Comparison of ENCODE assay signal across 8 cellular contexts in the genomic region with DNA sequence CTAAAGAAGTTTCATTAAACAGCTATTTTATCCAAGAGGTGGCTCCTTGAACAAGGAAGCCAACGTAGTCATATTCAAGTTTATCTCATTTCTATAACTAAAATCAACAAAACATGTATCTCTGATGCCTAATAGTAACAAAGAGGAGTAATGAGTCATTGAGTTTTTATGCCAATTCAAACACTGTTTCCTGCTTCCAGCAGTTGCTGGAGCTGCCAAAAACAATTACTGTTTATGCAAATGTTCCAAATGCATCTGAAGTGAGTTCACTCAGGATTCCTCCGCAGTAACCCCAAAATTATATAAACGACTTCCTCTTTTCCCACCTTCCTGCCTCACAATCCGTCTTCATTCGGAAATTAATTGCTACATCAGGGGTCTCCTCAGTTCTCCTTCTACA.
DNase-seq lines count a peak whose midpoint lies in the region; ATAC-seq, FAIRE-seq and TF ChIP-seq lines count a peak whose summit lies in the region.
"Not testable (repeated sequence)": the region's sequence is repeated elsewhere in the genome, so short reads cannot be mapped to it uniquely, and the experiment has no call there.

No MANE protein-coding gene starts in this region.

- H2AFZ ChIP-seq in mammary epithelial cell (ENCODE audit: low read depth, low read length): not testable (repeated sequence)

- not testable (repeated sequence) for H3K79me2 ChIP-seq in mammary epithelial cell (ENCODE audit: insufficient read depth, low read length)

- H3K9me3 Mint-ChIP-seq in Calu3 (ENCODE audit: low read depth, unreplicated experiment): not testable (repeated sequence)

- H3K4me1 Mint-ChIP-seq in Calu3 (ENCODE audit: low read depth, unreplicated experiment): peaks cover 53% of the 10 kb centered on the region

- not testable (repeated sequence) for TF ChIP-seq CTCF in A549 (IDR thresholded peaks at IDR 0.05); Calu3 (IDR thresholded peaks at IDR 0.05; ENCODE audit: unreplicated experiment); mammary epithelial cell (conservative IDR thresholded peaks at IDR 0.05 in 1 of 2, IDR thresholded peaks at IDR 0.05 in 1 of 2; ENCODE audit: extremely low read depth in 1 of 2, insufficient read depth in 1 of 2, low read depth in 1 of 2, low read length in 2 of 2)

- H3K9ac ChIP-seq in mammary epithelial cell (ENCODE audit: insufficient read depth, low read length); skeletal muscle satellite cell (ENCODE audit: low read depth, low read length): not testable (repeated sequence)

- H3K4me1 ChIP-seq in A549 (peaks cover 15% of the 10 kb centered on the region; the same call in 2 of the 3 replicates), skeletal muscle satellite cell (ENCODE audit: control insufficient read depth, insufficient read depth, low read length) (peaks cover 28% of the 10 kb centered on the region)
- H3K4me1 ChIP-seq in mammary epithelial cell (ENCODE audit: insufficient read depth, low read length): not testable (repeated sequence)

- H3K4me3 ChIP-seq in A549; mammary epithelial cell (replicated peaks in 1 of 3; ENCODE audit: insufficient read depth in 1 of 3, low read depth in 2 of 3, low read length in 3 of 3); skeletal muscle satellite cell (ENCODE audit: low read length): not testable (repeated sequence)

- not testable (repeated sequence) for TF ChIP-seq POLR2A in A549 (IDR thresholded peaks at IDR 0.05; ENCODE audit: low read length)

- in situ Hi-C loops in mammary epithelial cell (cut with MboI; ENCODE audit: low sequenced_read_pairs in 2 of 2): not testable (repeated sequence)

- not testable (repeated sequence) for ATAC-seq in A549

- not testable (repeated sequence) for TF ChIP-seq EP300 in A549 (IDR thresholded peaks at IDR 0.05)

- FAIRE-seq in A549 (lab: Jason Lieb, UNC): not testable (repeated sequence)

- DNase-seq in A549 (ENCODE audit: low read depth in 1 of 2, low spot score in 1 of 2) (peak in 1 of 2 experiments; percentile 18), Calu3 (peak; percentile 6), HS-5 (ENCODE audit: low read depth) (peak; percentile 80), RPMI7951 (ENCODE audit: low read depth) (peak; percentile 33), mammary epithelial cell (peak; percentile 49), fibroblast of peridontal ligament (ENCODE audit: extremely low read depth) (peak; percentile 84), medulla oblongata (ENCODE audit: extremely low spot score) (peak; percentile 4)

- CTCF ChIA-PET in A549 (lab: Yijun Ruan, JAX); Calu3 (lab: Charles Lee); mammary epithelial cell (lab: Charles Lee; ENCODE audit: low non-redundant PET): not testable (repeated sequence)

- not testable (repeated sequence) for H3K27me3 ChIP-seq in mammary epithelial cell (ENCODE audit: insufficient read depth, low read length); skeletal muscle satellite cell (ENCODE audit: control insufficient read depth, insufficient read depth, low read length)

- dilution Hi-C loops in mammary epithelial cell (cut with HindIII; ENCODE audit: low sequenced_read_pairs): not testable (repeated sequence)

- WGBS in A549 (ENCODE audit: missing lambda C conversion rate): 42% methylated on average over 5 of the region's 5 CpGs
- 50% methylated on average over 4 of the region's 5 CpGs for WGBS in mammary epithelial cell (ENCODE audit: low coverage, missing lambda C conversion rate)

- TF ChIP-seq RAD21 in A549 (conservative IDR thresholded peaks at IDR 0.05 in 1 of 2, IDR thresholded peaks at IDR 0.05 in 1 of 2): not testable (repeated sequence)

- H3K36me3 Mint-ChIP-seq in Calu3 (ENCODE audit: insufficient read depth, unreplicated experiment): peaks cover 13% of the 10 kb centered on the region

- POLR2A ChIA-PET in A549 (lab: Yijun Ruan, JAX): not testable (repeated sequence)

- not testable (repeated sequence) for H3K27me3 Mint-ChIP-seq in Calu3 (ENCODE audit: unreplicated experiment)

- H3K36me3 ChIP-seq in mammary epithelial cell (ENCODE audit: insufficient read depth, low read length): not testable (repeated sequence)
- H3K36me3 ChIP-seq in skeletal muscle satellite cell (ENCODE audit: insufficient read depth, low read length): peaks cover 12% of the 10 kb centered on the region

- not testable (repeated sequence) for H3K4me2 ChIP-seq in A549
- peak overlapping the region; percentile 36 for H3K4me2 ChIP-seq in mammary epithelial cell (ENCODE audit: insufficient read depth, low read depth, low read length)
- H3K4me2 ChIP-seq in skeletal muscle satellite cell (ENCODE audit: low read length): peak overlapping the region; percentile 48

- H4K20me1 ChIP-seq in mammary epithelial cell (ENCODE audit: insufficient read depth, low read length): not testable (repeated sequence)

- not testable (repeated sequence) for H3K4me3 Mint-ChIP-seq in Calu3 (ENCODE audit: low read depth, unreplicated experiment)

- H3K27ac Mint-ChIP-seq in Calu3 (ENCODE audit: unreplicated experiment): peak overlapping the region; percentile 2

- intact Hi-C loops in Calu3 (cut with micrococcal nuclease; ENCODE audit: unreplicated experiment); mammary epithelial cell (cut with micrococcal nuclease): not testable (repeated sequence)

- H3K27ac ChIP-seq in A549; mammary epithelial cell (ENCODE audit: insufficient read depth, low read depth, low read length): not testable (repeated sequence)

- not testable (repeated sequence) for H3K9me3 ChIP-seq in A549; mammary epithelial cell (replicated peaks; ENCODE audit: insufficient read depth, low read length); skeletal muscle satellite cell (replicated peaks; ENCODE audit: low read length)

- BruUV-seq in Calu3 (replicated peaks; lab: Mats Ljungman, UMichigan); mammary epithelial cell (replicated peaks; lab: Mats Ljungman, UMichigan): not testable (repeated sequence)

TF ChIP-seq in A549, 52 proteins besides CTCF, POLR2A, EP300 and RAD21:
- TF ChIP-seq GATA3 (IDR thresholded peaks at IDR 0.05; ENCODE audit: borderline replicate concordance) (0 out of 2 replicates have a peak, but pooled peaks have one; percentile 18), FOSL2 (CRISPR knock-in tag; IDR thresholded peaks at IDR 0.05) (peak; percentile 49; the same call in 1 of the 2 replicates)
- not testable (repeated sequence) for TF ChIP-seq FOSL2 (IDR thresholded peaks at IDR 0.05)
